ENCODE assay signal across 8 cellular contexts in the genomic region with DNA sequence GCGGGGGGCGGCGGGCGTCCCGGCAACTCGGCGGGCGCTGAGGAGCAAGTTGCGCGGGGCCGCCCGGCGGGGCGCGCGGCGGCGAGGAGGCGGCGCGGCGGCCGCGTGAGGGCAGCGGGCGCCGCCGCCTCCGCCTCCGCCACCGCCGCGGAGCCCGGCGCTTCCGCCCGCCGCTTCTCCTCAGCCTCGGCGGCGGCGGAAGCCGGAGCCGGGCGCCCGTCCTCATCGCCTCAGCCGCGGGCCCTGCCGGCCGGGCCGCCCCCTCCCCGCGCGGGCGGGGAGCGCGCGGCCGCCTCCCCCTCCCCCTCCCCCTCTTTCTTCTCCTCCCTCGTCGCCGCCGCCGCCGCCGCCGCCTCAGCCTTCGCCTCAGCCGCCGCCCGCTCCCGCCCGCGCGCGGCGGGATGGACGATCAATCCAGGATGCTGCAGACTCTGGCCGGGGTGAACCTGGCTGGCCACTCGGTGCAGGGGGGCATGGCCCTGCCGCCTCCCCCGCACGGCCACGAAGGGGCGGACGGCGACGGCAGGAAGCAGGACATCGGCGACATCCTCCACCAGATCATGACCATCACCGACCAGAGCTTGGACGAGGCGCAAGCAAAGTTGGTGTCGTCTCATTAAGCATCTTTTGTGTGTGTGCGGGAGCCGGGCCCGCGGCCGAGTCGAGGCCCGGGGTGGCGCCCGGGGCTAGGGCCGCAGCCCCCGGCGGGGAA. TPM values are rescaled to one million over a fixed set of nuclear protein-coding genes. Genes with fewer than 3 reads are reported as not detected.
DNase-seq lines count a peak whose midpoint lies in the region; ATAC-seq and TF ChIP-seq lines count a peak whose summit lies in the region.

A gene (plus strand): TSS at position 321 of the 712 bp plus-strand sequence.

- peaks cover 4% of the 10 kb centered on the region for H3K36me3 Mint-ChIP-seq in activated naive CD4-positive, alpha-beta T cell treated with anti-CD3 and anti-CD28 coated beads for 36 hours (ENCODE audit: low read depth)
- peaks cover 2% of the 10 kb centered on the region for H3K36me3 Mint-ChIP-seq in osteocyte (ENCODE audit: unreplicated experiment)

- H3K4me3 Mint-ChIP-seq in activated naive CD4-positive, alpha-beta T cell treated with anti-CD3 and anti-CD28 coated beads for 36 hours: peak within 1 kb of the TSS; percentile 91
- H3K4me3 Mint-ChIP-seq in osteocyte (ENCODE audit: unreplicated experiment): peak within 1 kb of the TSS; percentile 96

- H3K4me3 ChIP-seq in vagina: peak within 1 kb of the TSS; percentile 70 to 76

- H3K36me3 ChIP-seq in vagina: no peaks in the 10 kb centered on the region

- H3K9me3 Mint-ChIP-seq in activated naive CD4-positive, alpha-beta T cell treated with anti-CD3 and anti-CD28 coated beads for 36 hours: no peaks in the 10 kb centered on the region
- no peaks in the 10 kb centered on the region for H3K9me3 Mint-ChIP-seq in osteocyte (ENCODE audit: unreplicated experiment)

- POLR2A ChIA-PET in RWPE1 (lab: Yijun Ruan, JAX; ENCODE audit: low non-redundant PET): no interaction called here

- H3K27ac ChIP-seq in RWPE1 (peak within 1 kb of the TSS; percentile 97), vagina (peak within 1 kb of the TSS; percentile 94)

- peaks cover 6% of the 10 kb centered on the region for H3K27me3 Mint-ChIP-seq in activated naive CD4-positive, alpha-beta T cell treated with anti-CD3 and anti-CD28 coated beads for 36 hours (ENCODE audit: low read depth)
- H3K27me3 Mint-ChIP-seq in osteocyte (ENCODE audit: unreplicated experiment): no peaks in the 10 kb centered on the region

- peak; percentile 16 for ATAC-seq in GM18502 (IDR thresholded peaks at IDR 0.05; ENCODE audit: poor library complexity, unreplicated experiment)
- peak; percentile 12 for ATAC-seq in HG03095 (IDR thresholded peaks at IDR 0.05; ENCODE audit: unreplicated experiment)

- CTCF ChIA-PET in RWPE1 (lab: Yijun Ruan, JAX): no interaction called here
- CTCF ChIA-PET in activated naive CD4-positive, alpha-beta T cell treated with anti-CD3 and anti-CD28 coated beads for 36 hours (lab: Charles Lee): no interaction called here

- intact Hi-C loops in activated naive CD4-positive, alpha-beta T cell treated with anti-CD3 and anti-CD28 coated beads for 36 hours (cut with micrococcal nuclease): loop anchor here (2.0 to 5.0 kb wide), 3 partner anchors 114 to 650 kb away; no protein-coding TSS in a partner anchor
- intact Hi-C loops in head of caudate nucleus (cut with DNase I): loop anchor here (10.0 kb wide), 1 partner anchor 158 kb away; no protein-coding TSS in a partner anchor
- intact Hi-C loops in vagina (cut with DNase I): loop anchor here (5.0 to 10.0 kb wide), 2 partner anchors 95 to 138 kb away; no protein-coding TSS in a partner anchor

- TF ChIP-seq CTCF in RWPE1 (conservative IDR thresholded peaks at IDR 0.05; ENCODE audit: low read depth) (no peak), osteocyte (IDR thresholded peaks at IDR 0.05) (no peak), vagina (IDR thresholded peaks at IDR 0.05) (no peak)

- DNase-seq in A172 (ENCODE audit: low spot score) (peak; percentile 42), RWPE1 (ENCODE audit: low spot score) (peak; percentile 50), head of caudate nucleus (peak in 37 of 42 donors; percentile 20 to 81 (median 53)), osteocyte (ENCODE audit: extremely low spot score, unreplicated experiment) (no peak), vagina (ENCODE audit: extremely low spot score in 2 of 2) (no peak)
- DNase-seq in activated naive CD4-positive, alpha-beta T cell treated with anti-CD3 and anti-CD28 coated beads for 36 hours: peak; percentile 55

- peak in 1 of 2 donors; percentile 4 for TF ChIP-seq POLR2A in vagina (IDR thresholded peaks at IDR 0.05)

- H3K4me1 Mint-ChIP-seq in activated naive CD4-positive, alpha-beta T cell treated with anti-CD3 and anti-CD28 coated beads for 36 hours (ENCODE audit: low read depth): peaks cover 27% of the 10 kb centered on the region
- H3K4me1 Mint-ChIP-seq in osteocyte (ENCODE audit: unreplicated experiment): peaks cover 29% of the 10 kb centered on the region

- H3K4me1 ChIP-seq in vagina: peaks cover 29% of the 10 kb centered on the region

- no peaks in the 10 kb centered on the region for H3K27me3 ChIP-seq in vagina

- peak within 1 kb of the TSS; percentile 90 for H3K27ac Mint-ChIP-seq in activated naive CD4-positive, alpha-beta T cell treated with anti-CD3 and anti-CD28 coated beads for 36 hours
- peak within 1 kb of the TSS; percentile 96 for H3K27ac Mint-ChIP-seq in osteocyte (ENCODE audit: unreplicated experiment)

- H3K9me3 ChIP-seq in vagina: no peaks in the 10 kb centered on the region

RNA-seq across cellular contexts. Expression of the gene that starts here (rescaled TPM):
- 74.5 and 85.0 TPM in 2 replicates for total RNA-seq in A172 (2014; rRNA removed; shearing (Covaris generic))
- 10 to 100 TPM in 1 of 2 experiments, 1 to 10 TPM in 1; 9.4 to 14.3 TPM for total RNA-seq in activated naive CD4-positive, alpha-beta T cell treated with anti-CD3 and anti-CD28 coated beads for 36 hours
- total RNA-seq in osteocyte (16.0 and 16.1 TPM in 2 replicates), vagina (82.3 TPM)

Comparison
In these comparisons a context has a peak if more than half of its experiments do, and no peak if none do; other contexts are left out.
1. DNase-seq: peak in A172 (single experiment), RWPE1 (single experiment), activated naive CD4-positive, alpha-beta T cell treated with anti-CD3 and anti-CD28 coated beads for 36 hours (single experiment) and head of caudate nucleus (37 of 42); none in osteocyte (single experiment) and vagina (0 of 2).